Comparison of ENCODE assay signal across 8 cellular contexts in genomic region chr20:5569021-5569420, GRCh38. TPM values are rescaled to one million over a fixed set of nuclear protein-coding genes. Genes with fewer than 3 reads are reported as not detected.
DNase-seq lines count a peak whose midpoint lies in the region; ATAC-seq, FAIRE-seq and TF ChIP-seq lines count a peak whose summit lies in the region.

No MANE protein-coding gene starts in this region.

- TF ChIP-seq CTCF in fibroblast of pulmonary artery (IDR thresholded peaks at IDR 0.05; ENCODE audit: low read length, missing control alignments), result peak; percentile 54
- TF ChIP-seq CTCF in pancreas (IDR thresholded peaks at IDR 0.05), result peak in 2 of 4 donors; percentile 16 to 21

- DNase-seq in DMS 273 treated with DMSO at 0.1 percent for 48 hours (lab: John Stamatoyannopoulos, UW) (peak; percentile 4), NCI-H526 treated with DMSO at 0.1 percent for 48 hours (lab: John Stamatoyannopoulos, UW) (peak; percentile 65), fibroblast of pulmonary artery (ENCODE audit: low read depth) (peak; percentile 74), pancreas (peak in 2 of 6 donors; percentile 18 to 25)
- DNase-seq in activated CD8-positive, alpha-beta memory T cell treated with anti-CD3 and anti-CD28 coated beads, Interleukin-2, amount 50 U/mL, for 4 hours, result peak; percentile 48

- H3K4me3 ChIP-seq in fibroblast of pulmonary artery (replicated peaks; ENCODE audit: low read depth, low read length) (no peak overlapping the region), pancreas (no peak overlapping the region)

- peaks cover 0 to 30% (median 0%) of the 10 kb centered on the region in 3 donors for H3K36me3 ChIP-seq in pancreas

- H3K4me1 ChIP-seq in pancreas, result no peaks in the 10 kb centered on the region

- FAIRE-seq in pancreas (lab: Jason Lieb, UNC), result no peak

- WGBS in pancreas, 2 donors, result 53% methylated on average over 3 of the region's 3 CpGs

- ATAC-seq in HG02759 (IDR thresholded peaks at IDR 0.05; ENCODE audit: unreplicated experiment) (peak; percentile 63), pancreas (peak; percentile 40 to 88 (median 76)), HG03457 (IDR thresholded peaks at IDR 0.05; ENCODE audit: unreplicated experiment) (no peak), GM18498 (IDR thresholded peaks at IDR 0.05; ENCODE audit: unreplicated experiment) (no peak)

- intact Hi-C loops in pancreas (cut with DNase I), result no loop called here

- H3K27ac ChIP-seq in pancreas, result no peak overlapping the region

- H3K9me3 ChIP-seq in pancreas, result no peaks in the 10 kb centered on the region

- H3K27me3 ChIP-seq in pancreas, result no peaks in the 10 kb centered on the region

RNA-seq across cellular contexts. Expression of gene GPCPD1, which starts 41.8 kb away (rescaled TPM):
- total RNA-seq in pancreas, result 10 to 100 TPM in 5 of 6 donors, 1 to 10 TPM in 1; 9.3 to 17.6 (median 10.9) TPM
- polyA plus RNA-seq in pancreas, result 10 to 100 TPM in 1 of 2 donors, 1 to 10 TPM in 1; 7.0 to 11.2 TPM

Comparison
In these comparisons a context has a peak if more than half of its experiments do, and no peak if none do; other contexts are left out.
1. ATAC-seq: peak in HG02759 (single experiment) and pancreas (4 of 4); none in HG03457 (single experiment) and GM18498 (single experiment).